16 cellular contexts compared by ENCODE assay signal in the genomic region with DNA sequence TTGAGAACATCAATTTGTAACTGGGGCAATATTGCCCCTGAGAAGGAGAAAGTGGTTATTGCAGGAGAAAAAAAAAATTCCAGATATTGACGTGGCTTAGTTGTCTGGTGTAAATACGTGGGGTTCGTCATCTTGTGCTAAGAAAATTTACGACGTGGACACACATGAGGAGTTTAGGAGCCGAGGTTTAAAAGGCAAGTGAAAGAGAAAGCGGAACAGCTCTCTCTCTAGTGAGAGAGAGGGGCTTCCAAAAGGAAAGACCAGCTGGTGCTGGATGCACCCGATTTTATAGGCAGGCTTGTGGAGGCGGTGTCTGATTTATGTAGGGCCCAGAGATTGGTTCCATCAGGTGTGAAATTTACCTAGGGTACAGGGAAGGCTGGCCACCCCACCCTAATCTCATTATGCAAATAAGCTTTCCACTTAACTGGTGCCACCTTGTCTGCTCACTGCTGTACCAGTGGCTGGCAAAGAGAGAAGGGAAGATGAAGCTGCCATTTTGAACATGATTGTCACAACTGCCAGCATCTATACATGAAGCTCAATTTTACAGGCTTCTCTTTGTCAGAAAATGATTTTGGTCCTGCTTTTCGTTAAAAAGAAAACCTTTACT.
A peak's percentile ranks its signal among the peaks of the same experiment; 100 is the strongest.
DNase-seq lines count a peak whose midpoint lies in the region; ATAC-seq and TF ChIP-seq lines count a peak whose summit lies in the region.
"Had no signal": no experiment of that assay in that cellular context is flagged by ENCODE, and none has a peak within 500 bp of the region (broad histone marks: within the 10 kb centered on the region; RNA-seq: fewer than 3 reads in every experiment).

No MANE protein-coding gene starts in this region.

- ATAC-seq in HG03060 (IDR thresholded peaks at IDR 0.05; ENCODE audit: low read depth, unreplicated experiment): peak; percentile 37
- ATAC-seq in stimulated activated effector memory CD8-positive, alpha-beta T cell treated with anti-CD3 and anti-CD28 coated beads, Interleukin-12 subunit alpha, Interleukin-12 subunit beta, amount 100 ng/mL, for 72 hours: no peak
- ATAC-seq: A549; CD8-positive, alpha-beta T cell; foreskin keratinocyte had no signal

- peak overlapping the region; percentile 82 for H3K27ac Mint-ChIP-seq in nephron progenitor cell
- no peak overlapping the region for H3K27ac Mint-ChIP-seq in stimulated activated effector memory CD8-positive, alpha-beta T cell treated with anti-CD3 and anti-CD28 coated beads, Interleukin-12 subunit alpha, Interleukin-12 subunit beta, amount 100 ng/mL, for 72 hours
- no peak overlapping the region for H3K27ac Mint-ChIP-seq in CD8-positive, alpha-beta memory T cell
- H3K27ac Mint-ChIP-seq: CD8-positive, alpha-beta T cell; stimulated activated naive CD8-positive, alpha-beta T cell treated with anti-CD3 and anti-CD28 coated beads, Interleukin-15, Interleukin-2, amounts not matched to agents 100 ng/mL and 50 ng/mL, for 24 hours had no signal

- H3K36me3 ChIP-seq in OCI-LY1 (ENCODE audit: insufficient read depth, low read length): no peaks in the 10 kb centered on the region
- H3K36me3 ChIP-seq in CD8-positive, alpha-beta memory T cell (ENCODE audit: insufficient read depth, low read length): no peaks in the 10 kb centered on the region

- peaks cover 14% of the 10 kb centered on the region for H3K4me1 ChIP-seq in OCI-LY1 (ENCODE audit: insufficient read depth, low read length, severe bottlenecking)
- no peaks in the 10 kb centered on the region for H3K4me1 ChIP-seq in CD8-positive, alpha-beta memory T cell (ENCODE audit: insufficient read depth, low read length)
- H3K4me1 ChIP-seq: A549, foreskin keratinocyte, parathyroid adenoma had no signal

- H4K20me1 ChIP-seq in OCI-LY1 (ENCODE audit: insufficient read depth, low read length): no peaks in the 10 kb centered on the region

- no peaks in the 10 kb centered on the region for H3K9me3 ChIP-seq in OCI-LY1 (ENCODE audit: low read length)
- peaks cover 4% of the 10 kb centered on the region for H3K9me3 ChIP-seq in CD8-positive, alpha-beta memory T cell (ENCODE audit: low read length)
- H3K9me3 ChIP-seq: A549 had no signal

- H3K79me2 ChIP-seq in OCI-LY1 (ENCODE audit: insufficient read depth, low read length): no peaks in the 10 kb centered on the region
- H3K79me2 ChIP-seq: parathyroid adenoma had no signal

- H3K4me3 Mint-ChIP-seq in nephron progenitor cell: peak overlapping the region; percentile 21
- no peak overlapping the region for H3K4me3 Mint-ChIP-seq in stimulated activated effector memory CD8-positive, alpha-beta T cell treated with anti-CD3 and anti-CD28 coated beads, Interleukin-12 subunit alpha, Interleukin-12 subunit beta, amount 100 ng/mL, for 72 hours
- no peak overlapping the region for H3K4me3 Mint-ChIP-seq in CD8-positive, alpha-beta memory T cell
- H3K4me3 Mint-ChIP-seq: CD8-positive, alpha-beta T cell; stimulated activated naive CD8-positive, alpha-beta T cell treated with anti-CD3 and anti-CD28 coated beads, Interleukin-15, Interleukin-2, amounts not matched to agents 100 ng/mL and 50 ng/mL, for 24 hours had no signal

- DNase-seq in NCI-H146 (lab: John Stamatoyannopoulos, UW) (peak; percentile 14), NCI-H146 treated with DMSO at 0.1 percent for 48 hours (lab: John Stamatoyannopoulos, UW; ENCODE audit: unreplicated experiment) (no peak), nephron progenitor cell (peak; percentile 12), NCI-H1694 (lab: John Stamatoyannopoulos, UW) (no peak)
- no peak for DNase-seq in stimulated activated effector memory CD8-positive, alpha-beta T cell treated with anti-CD3 and anti-CD28 coated beads, Interleukin-12 subunit alpha, Interleukin-12 subunit beta, amount 100 ng/mL, for 72 hours (ENCODE audit: low spot score in 2 of 2)
- DNase-seq in CD8-positive, alpha-beta memory T cell: no peak
- DNase-seq: anterior cingulate cortex; CD8-positive, alpha-beta T cell; foreskin keratinocyte had no signal

- no peaks in the 10 kb centered on the region for H3K27me3 Mint-ChIP-seq in nephron progenitor cell (ENCODE audit: low read depth, poor library complexity)
- no peaks in the 10 kb centered on the region for H3K27me3 Mint-ChIP-seq in CD8-positive, alpha-beta memory T cell
- H3K27me3 Mint-ChIP-seq: stimulated activated naive CD8-positive, alpha-beta T cell treated with anti-CD3 and anti-CD28 coated beads, Interleukin-15, Interleukin-2, amounts not matched to agents 100 ng/mL and 50 ng/mL, for 24 hours had no signal

- no peaks in the 10 kb centered on the region for H3K9me2 ChIP-seq in OCI-LY1 (ENCODE audit: low read depth, low read length)

- H3K36me3 Mint-ChIP-seq in nephron progenitor cell (ENCODE audit: low read depth): peaks cover 12% of the 10 kb centered on the region
- H3K36me3 Mint-ChIP-seq in stimulated activated effector memory CD8-positive, alpha-beta T cell treated with anti-CD3 and anti-CD28 coated beads, Interleukin-12 subunit alpha, Interleukin-12 subunit beta, amount 100 ng/mL, for 72 hours: no peaks in the 10 kb centered on the region
- H3K36me3 Mint-ChIP-seq in CD8-positive, alpha-beta memory T cell: no peaks in the 10 kb centered on the region
- H3K36me3 Mint-ChIP-seq: CD8-positive, alpha-beta T cell had no signal

- 0 out of 2 replicates have a peak overlapping the region, but pooled peaks have one; percentile 17 for H2AFZ ChIP-seq in OCI-LY1 (ENCODE audit: low read length)
- H2AFZ ChIP-seq: parathyroid adenoma had no signal

- TF ChIP-seq CTCF in OCI-LY1 (IDR thresholded peaks at IDR 0.05; ENCODE audit: low read length) (no peak), nephron progenitor cell (IDR thresholded peaks at IDR 0.05) (no peak)

- peaks cover 19% of the 10 kb centered on the region for H3K9me3 Mint-ChIP-seq in nephron progenitor cell
- H3K9me3 Mint-ChIP-seq in stimulated activated effector memory CD8-positive, alpha-beta T cell treated with anti-CD3 and anti-CD28 coated beads, Interleukin-12 subunit alpha, Interleukin-12 subunit beta, amount 100 ng/mL, for 72 hours: peaks cover 14% of the 10 kb centered on the region
- peaks cover 2 to 22% (median 7%) of the 10 kb centered on the region in 5 donors for H3K9me3 Mint-ChIP-seq in CD8-positive, alpha-beta memory T cell

- H3F3A ChIP-seq in OCI-LY1 (ENCODE audit: insufficient read depth, low read length): no peaks in the 10 kb centered on the region

- no peak overlapping the region for H3K9ac ChIP-seq in OCI-LY1 (ENCODE audit: low read length)
- H3K9ac ChIP-seq: parathyroid adenoma had no signal

- no peak overlapping the region for H3K27ac ChIP-seq in OCI-LY1 (ENCODE audit: low read depth, low read length, poor library complexity, severe bottlenecking)
- H3K27ac ChIP-seq in CD8-positive, alpha-beta memory T cell (ENCODE audit: low read depth, low read length): no peak overlapping the region
- H3K27ac ChIP-seq: A549, foreskin keratinocyte, parathyroid adenoma, SK-N-MC, skin epidermis had no signal

- CTCF ChIA-PET in CD8-positive, alpha-beta memory T cell (lab: Charles Lee): no interaction called here

- peak overlapping the region; percentile 32 for H3K4me3 ChIP-seq in OCI-LY1 (ENCODE audit: low read depth, low read length, poor library complexity, severe bottlenecking)
- no peak overlapping the region for H3K4me3 ChIP-seq in CD8-positive, alpha-beta memory T cell (ENCODE audit: low read length)
- H3K4me3 ChIP-seq: A549, SK-N-MC, skin epidermis had no signal

- POLR2A ChIA-PET in CD8-positive, alpha-beta memory T cell (lab: Charles Lee): no interaction called here

- H3K27me3 ChIP-seq in OCI-LY1 (ENCODE audit: insufficient read depth, low read length): no peaks in the 10 kb centered on the region
- H3K27me3 ChIP-seq in CD8-positive, alpha-beta memory T cell (ENCODE audit: insufficient read depth, low read length, poor library complexity, severe bottlenecking): no peaks in the 10 kb centered on the region
- H3K27me3 ChIP-seq: foreskin keratinocyte had no signal

- peak overlapping the region; percentile 19; the same call in 1 of the 2 replicates for H3K4me2 ChIP-seq in OCI-LY1 (ENCODE audit: low read length)
- H3K4me2 ChIP-seq: A549 had no signal

- H3K4me1 Mint-ChIP-seq in nephron progenitor cell: peaks cover 21% of the 10 kb centered on the region
- H3K4me1 Mint-ChIP-seq in stimulated activated effector memory CD8-positive, alpha-beta T cell treated with anti-CD3 and anti-CD28 coated beads, Interleukin-12 subunit alpha, Interleukin-12 subunit beta, amount 100 ng/mL, for 72 hours: no peaks in the 10 kb centered on the region
- H3K4me1 Mint-ChIP-seq in CD8-positive, alpha-beta memory T cell: no peaks in the 10 kb centered on the region

Comparison
In these comparisons a context has a peak if more than half of its experiments do, and no peak if none do; other contexts are left out.
1. DNase-seq: peak in NCI-H146 (single experiment) and nephron progenitor cell (single experiment); none in NCI-H146 treated with DMSO at 0.1 percent for 48 hours (single experiment), NCI-H1694 (single experiment), stimulated activated effector memory CD8-positive, alpha-beta T cell treated with anti-CD3 and anti-CD28 coated beads, Interleukin-12 subunit alpha, Interleukin-12 subunit beta, amount 100 ng/mL, for 72 hours (0 of 2) and CD8-positive, alpha-beta memory T cell (0 of 5).